1 cellular context compared by ENCODE assay signal in the genomic region with DNA sequence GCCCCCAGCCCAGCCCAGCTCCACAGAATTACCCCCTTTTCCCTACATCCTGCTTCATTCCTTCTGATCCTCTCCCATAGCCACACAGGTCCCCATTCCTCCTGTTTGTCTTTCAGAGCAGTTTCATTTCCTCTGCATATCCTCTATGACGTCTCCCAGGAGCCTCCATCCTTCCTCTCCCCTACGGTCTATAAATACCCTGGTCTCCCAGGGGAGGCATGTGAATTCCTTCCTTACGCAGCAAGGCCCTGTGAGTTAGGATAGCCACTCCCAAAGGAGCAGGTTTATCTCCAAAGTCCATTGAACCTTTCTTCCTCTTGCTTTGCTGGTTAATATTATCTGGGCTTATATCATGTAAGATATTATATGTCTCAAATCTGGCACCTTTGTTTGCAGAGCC.
TF ChIP-seq lines count a peak whose summit lies in the region.

No MANE protein-coding gene starts in this region.

TF ChIP-seq in endothelial cell of umbilical vein, 7 proteins besides CTCF, POLR2A, EP300 and RAD21:
- TF ChIP-seq JUN (IDR thresholded peaks at IDR 0.05; ENCODE audit: borderline replicate concordance, insufficient read depth, insufficient read length, low read depth) (no peak), FOS (IDR thresholded peaks at IDR 0.05; ENCODE audit: borderline replicate concordance, insufficient read depth, low read length) (peak; percentile 9)
TF ChIP-seq in endothelial cell of umbilical vein: peak in this region for 1.
